In the genomic region with DNA sequence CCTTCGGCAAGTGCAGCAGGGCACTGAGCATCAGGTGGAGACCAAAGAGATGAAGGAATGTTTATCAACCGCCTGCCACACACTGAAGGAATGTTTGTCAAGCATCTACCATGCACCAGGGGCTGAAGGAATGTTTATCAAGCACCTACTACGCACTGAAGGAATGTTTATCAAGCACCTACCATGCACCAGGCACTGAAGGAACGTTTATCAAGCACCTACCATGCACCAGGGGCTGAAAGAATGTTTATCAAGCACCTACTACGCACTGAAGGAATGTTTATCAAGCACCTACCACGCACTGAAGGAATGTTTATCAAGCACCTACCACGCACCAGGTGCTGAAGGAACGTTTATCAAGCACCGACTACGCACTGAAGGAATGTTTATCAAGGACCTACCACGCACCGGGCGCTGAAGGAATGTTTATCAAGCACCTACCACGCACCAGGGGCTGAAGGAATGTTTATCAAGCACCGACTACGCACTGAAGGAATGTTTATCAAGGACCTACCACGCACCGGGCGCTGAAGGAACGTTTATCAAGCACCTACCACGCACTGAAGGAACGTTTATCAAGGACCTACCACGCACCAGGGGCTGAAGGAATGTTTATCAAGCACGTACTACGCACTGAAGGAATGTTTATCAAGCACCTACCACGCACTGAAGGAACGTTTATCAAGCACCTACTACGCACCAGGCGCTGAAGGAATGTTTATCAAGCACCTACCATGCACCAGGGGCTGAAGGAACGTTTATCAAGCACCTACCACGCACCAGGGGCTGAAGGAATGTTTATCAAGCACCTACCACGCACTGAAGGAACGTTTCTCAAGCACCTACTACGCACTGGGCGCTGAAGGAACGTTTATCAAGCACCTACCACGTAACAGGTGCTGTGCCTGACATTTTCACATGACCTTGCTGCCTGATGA, we compare ENCODE assay signal across 1 cellular context.
TF ChIP-seq lines count a peak whose summit lies in the region.

No MANE protein-coding gene starts in this region.

TF ChIP-seq in HEK293, 187 proteins besides CTCF, POLR2A, EP300 and RAD21:
- 0 out of 2 replicates have a peak, but pooled peaks have one; percentile 6 for TF ChIP-seq ZNF664 (tag by site-specific recombination; IDR thresholded peaks at IDR 0.05)
- peak; percentile 80 for TF ChIP-seq ZSCAN16 (tag by site-specific recombination; IDR thresholded peaks at IDR 0.05)
